Comparison of ENCODE assay signal across 1 cellular context in genomic region chr19:10419646-10420443, GRCh38.
TF ChIP-seq lines count a peak whose summit lies in the region.

No MANE protein-coding gene starts in this region.

TF ChIP-seq in GM12878, 131 proteins besides CTCF, POLR2A, EP300 and RAD21 (continued from another document and continues in another):
- TF ChIP-seq ZBTB11 (CRISPR knock-in tag; IDR thresholded peaks at IDR 0.05) (no peak), ZSCAN29 (IDR thresholded peaks at IDR 0.05) (no peak), SKIL (IDR thresholded peaks at IDR 0.05; ENCODE audit: low read depth, poor library complexity, severe bottlenecking) (peak; percentile 39), EZH2 (IDR thresholded peaks at IDR 0.05; ENCODE audit: borderline replicate concordance, control insufficient read depth, low read depth, low read length) (peak; percentile 94; the same call in 1 of the 2 replicates), NFIC (IDR thresholded peaks at IDR 0.05; ENCODE audit: low read depth, low read length) (no peak), PAX5 (IDR thresholded peaks at IDR 0.05; ENCODE audit: borderline replicate concordance, low read depth, low read length) (peak; percentile 38; the same call in 1 of the 2 replicates), IRF5 (IDR thresholded peaks at IDR 0.05; ENCODE audit: borderline replicate concordance) (peak; percentile 62; the same call in 1 of the 2 replicates), E2F4 (IDR thresholded peaks at IDR 0.05; ENCODE audit: low read depth, low read length) (no peak), RBBP5 (conservative IDR thresholded peaks at IDR 0.05) (no peak), CHD2 (IDR thresholded peaks at IDR 0.05; ENCODE audit: borderline replicate concordance, low read depth, low read length) (0 out of 2 replicates have a peak, but pooled peaks have one; percentile 10), NFYA (IDR thresholded peaks at IDR 0.05; ENCODE audit: borderline replicate concordance, low read depth, low read length) (no peak), SMAD5 (IDR thresholded peaks at IDR 0.05; ENCODE audit: low read depth) (no peak), BCLAF1 (IDR thresholded peaks at IDR 0.05) (no peak), BRCA1 (IDR thresholded peaks at IDR 0.05; ENCODE audit: low read depth, low read length) (no peak), CUX1 (IDR thresholded peaks at IDR 0.05; ENCODE audit: insufficient replicate concordance, low read depth, low read length) (no peak), E2F8 (IDR thresholded peaks at IDR 0.05; ENCODE audit: low read depth, partially characterized antibody) (no peak), PBX3 (IDR thresholded peaks at IDR 0.05; ENCODE audit: insufficient replicate concordance, low read depth, low read length) (peak; percentile 87), KLF5 (IDR thresholded peaks at IDR 0.05; ENCODE audit: partially characterized antibody) (no peak), RUNX3 (IDR thresholded peaks at IDR 0.05; ENCODE audit: low read length) (no peak), IRF4 (IDR thresholded peaks at IDR 0.05; ENCODE audit: low read depth, low read length) (no peak), CEBPB (IDR thresholded peaks at IDR 0.05; ENCODE audit: borderline replicate concordance in 1 of 2, low read depth in 2 of 2, low read length in 2 of 2) (no peak), SIN3A (IDR thresholded peaks at IDR 0.05; ENCODE audit: low read depth, low read length) (peak; percentile 90), ZNF274 (IDR thresholded peaks at IDR 0.05; ENCODE audit: insufficient read depth, insufficient read length) (no peak), CBFB (IDR thresholded peaks at IDR 0.05; ENCODE audit: low read depth) (peak; percentile 32; the same call in 1 of the 2 replicates), HSF1 (IDR thresholded peaks at IDR 0.05; ENCODE audit: low read depth, low read length) (no peak), SP1 (IDR thresholded peaks at IDR 0.05; ENCODE audit: low read depth, low read length) (peak; percentile 24), PML (IDR thresholded peaks at IDR 0.05; ENCODE audit: low read length) (no peak), ZNF384 (IDR thresholded peaks at IDR 0.05; ENCODE audit: borderline replicate concordance, low read depth, low read length) (no peak)
